Comparison of ENCODE assay signal across 17 cellular contexts in genomic region chr5:54296386-54296785, GRCh38. TPM values are rescaled to one million over a fixed set of nuclear protein-coding genes. Genes with fewer than 3 reads are reported as not detected.
DNase-seq lines count a peak whose midpoint lies in the region; ATAC-seq and TF ChIP-seq lines count a peak whose summit lies in the region.
"Had no signal": no experiment of that assay in that cellular context is flagged by ENCODE, and none has a peak within 500 bp of the region (broad histone marks: within the 10 kb centered on the region; RNA-seq: fewer than 3 reads in every experiment).

No MANE protein-coding gene starts in this region.

- H3K4me3 Mint-ChIP-seq in activated naive CD8-positive, alpha-beta T cell treated with anti-CD3 and anti-CD28 coated beads for 36 hours, result no peak overlapping the region
- H3K4me3 Mint-ChIP-seq: T-helper 1 cell treated with Interleukin-12 subunit alpha and Interleukin-12 subunit beta and Interleukin-4 antibody, amounts not matched to agents 30 μg/mL and 1 μg/mL, for 36 hours had no signal

- DNase-seq in DMS153 (lab: John Stamatoyannopoulos, UW) (peak; percentile 68), NCI-H2081 (lab: John Stamatoyannopoulos, UW) (peak; percentile 34 to 66), cerebellar cortex (ENCODE audit: low spot score) (peak; percentile 83), mucosa of descending colon (peak; percentile 57 to 67 (median 62)), activated gamma-delta T cell (lab: John Stamatoyannopoulos, UW) (no peak)
- DNase-seq in activated naive CD8-positive, alpha-beta T cell treated with anti-CD3 and anti-CD28 coated beads for 36 hours, result no peak
- DNase-seq: activated CD4-positive, alpha-beta T cell treated with anti-CD3 and anti-CD28 coated beads, Interleukin-2, amount 50 U/mL, for 48 hours; brain microvascular endothelial cell; GDM1; mesendoderm; NCI-H1436; stimulated activated CD4-positive, alpha-beta T cell treated with anti-CD3 and anti-CD28 coated beads, Interleukin-2, amount 100 ng/mL, for 24 hours had no signal

- no peaks in the 10 kb centered on the region for H3K27me3 Mint-ChIP-seq in activated naive CD8-positive, alpha-beta T cell treated with anti-CD3 and anti-CD28 coated beads for 36 hours

- intact Hi-C loops in mucosa of descending colon (cut with DNase I, micrococcal nuclease), result no loop called here

- TF ChIP-seq CTCF in mucosa of descending colon (IDR thresholded peaks at IDR 0.05), result no peak

- H3K9me3 ChIP-seq in mucosa of descending colon, result no peaks in the 10 kb centered on the region

- peak; percentile 95 for ATAC-seq in mucosa of descending colon
- no peak for ATAC-seq in HG03159 (IDR thresholded peaks at IDR 0.05; ENCODE audit: unreplicated experiment)
- ATAC-seq in activated CD4-positive, CD25-positive, alpha-beta regulatory T cell treated with anti-CD3 and anti-CD28 coated beads, Interleukin-2, amount 50 U/mL, for 24 hours, result no peak

- H3K4me1 Mint-ChIP-seq in activated naive CD8-positive, alpha-beta T cell treated with anti-CD3 and anti-CD28 coated beads for 36 hours, result peaks cover 22% of the 10 kb centered on the region

- H3K4me3 ChIP-seq in mucosa of descending colon, result no peak overlapping the region
- H3K4me3 ChIP-seq: BLaER1 had no signal

- no peaks in the 10 kb centered on the region for H3K9me3 Mint-ChIP-seq in activated naive CD8-positive, alpha-beta T cell treated with anti-CD3 and anti-CD28 coated beads for 36 hours
- H3K9me3 Mint-ChIP-seq: T-helper 1 cell treated with Interleukin-12 subunit alpha and Interleukin-12 subunit beta and Interleukin-4 antibody, amounts not matched to agents 30 μg/mL and 1 μg/mL, for 36 hours had no signal

- no peak overlapping the region for H3K27ac Mint-ChIP-seq in activated naive CD8-positive, alpha-beta T cell treated with anti-CD3 and anti-CD28 coated beads for 36 hours
- H3K27ac Mint-ChIP-seq: T-helper 1 cell treated with Interleukin-12 subunit alpha and Interleukin-12 subunit beta and Interleukin-4 antibody, amounts not matched to agents 30 μg/mL and 1 μg/mL, for 36 hours had no signal

- H3K36me3 Mint-ChIP-seq in activated naive CD8-positive, alpha-beta T cell treated with anti-CD3 and anti-CD28 coated beads for 36 hours, result no peaks in the 10 kb centered on the region

- H3K4me1 ChIP-seq in mucosa of descending colon (ENCODE audit: low read depth), result peaks cover 23% of the 10 kb centered on the region
- H3K4me1 ChIP-seq: parathyroid adenoma had no signal

- H3K36me3 ChIP-seq in mucosa of descending colon (ENCODE audit: low read depth), result no peaks in the 10 kb centered on the region
- H3K36me3 ChIP-seq: brain microvascular endothelial cell had no signal

RNA-seq across cellular contexts. Expression of gene ARL15, which starts 14.0 kb away (rescaled TPM):
- total RNA-seq in mucosa of descending colon, result 10 to 100 TPM; 21.2 to 34.8 (median 30.1) TPM
- 1 to 10 TPM; 4.1 to 5.5 TPM for total RNA-seq in activated naive CD8-positive, alpha-beta T cell treated with anti-CD3 and anti-CD28 coated beads for 36 hours

Comparison
In these comparisons a context has a peak if more than half of its experiments do, and no peak if none do; other contexts are left out.
1. DNase-seq: peak in DMS153 (single experiment), NCI-H2081 (2 of 2), cerebellar cortex (single experiment) and mucosa of descending colon (3 of 3); none in activated gamma-delta T cell (single experiment) and activated naive CD8-positive, alpha-beta T cell treated with anti-CD3 and anti-CD28 coated beads for 36 hours (single experiment).